Comparison of ENCODE assay signal across 19 cellular contexts in the genomic region with DNA sequence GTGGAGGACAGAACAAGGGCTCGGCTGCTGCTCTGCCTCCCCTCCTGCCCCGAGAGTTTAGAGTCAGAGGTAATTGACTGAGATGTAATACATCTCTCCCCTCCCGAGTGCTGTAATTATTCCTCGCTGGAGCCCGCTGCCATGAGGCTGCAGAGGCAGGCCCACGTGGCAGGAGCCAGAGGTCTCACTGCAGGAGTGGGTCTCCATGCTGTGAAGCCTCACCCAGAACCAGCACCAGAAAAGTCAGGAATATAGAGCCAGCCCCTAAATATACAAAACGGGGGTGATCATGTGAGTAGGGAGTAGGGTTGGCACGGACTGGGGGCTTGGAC. TPM values are rescaled to one million over a fixed set of nuclear protein-coding genes. Genes with fewer than 3 reads are reported as not detected.
"Had no signal": no experiment of that assay in that cellular context is flagged by ENCODE, and none has a peak within 500 bp of the region (broad histone marks: within the 10 kb centered on the region; RNA-seq: fewer than 3 reads in every experiment).

No MANE protein-coding gene starts in this region.

- H3K36me3 Mint-ChIP-seq: immature natural killer cell had no signal

- H3K9me3 ChIP-seq: suprapubic skin, upper lobe of left lung had no signal

- H3K4me3 Mint-ChIP-seq: activated CD4-positive, alpha-beta T cell treated with anti-CD3 and anti-CD28 coated beads for 36 hours; activated CD8-positive, alpha-beta T cell treated with anti-CD3 and anti-CD28 coated beads, Interleukin-2, amount 10 ng/mL, durations not matched to agents 7 days and 5 days; activated T-helper 1 cell treated with anti-CD3 and anti-CD28 coated beads, Interleukin-12 subunit alpha, Interleukin-12 subunit beta, Interleukin-2, Interleukin-4 antibody, amounts not matched to agents 30 ng/mL and 10 ng/mL and 1 ng/mL, durations not matched to agents 14 hours and 24 hours and 36 hours; immature natural killer cell; nephron had no signal

- FAIRE-seq: endometrium had no signal

- DNase-seq: activated CD4-positive, alpha-beta T cell treated with anti-CD3 and anti-CD28 coated beads for 36 hours; activated CD8-positive, alpha-beta T cell treated with anti-CD3 and anti-CD28 coated beads, Interleukin-2, amount 10 ng/mL, durations not matched to agents 7 days and 5 days; activated naive CD4-positive, alpha-beta T cell; immature natural killer cell; left cardiac atrium; mesenchymal stem cell; stimulated activated CD4-positive, alpha-beta T cell treated with anti-CD3 and anti-CD28 coated beads, Interleukin-4, amount 100 ng/mL, for 1 hour; stimulated activated CD8-positive, alpha-beta memory T cell treated with anti-CD3 and anti-CD28 coated beads, Interleukin-4, amount 100 ng/mL, for 48 hours; stimulated activated naive CD8-positive, alpha-beta T cell treated with anti-CD3 and anti-CD28 coated beads, Interleukin-15, Interleukin-2, amounts not matched to agents 100 U/mL and 50 U/mL, for 24 hours; upper lobe of left lung had no signal

- H3K36me3 ChIP-seq: suprapubic skin, upper lobe of left lung had no signal

- H3K4me3 ChIP-seq: suprapubic skin, upper lobe of left lung had no signal

- H3K27ac ChIP-seq: suprapubic skin, upper lobe of left lung, VCaP had no signal

- H3K9me3 Mint-ChIP-seq: activated T-helper 1 cell treated with anti-CD3 and anti-CD28 coated beads, Interleukin-12 subunit alpha, Interleukin-12 subunit beta, Interleukin-2, Interleukin-4 antibody, amounts not matched to agents 30 ng/mL and 10 ng/mL and 1 ng/mL, durations not matched to agents 14 hours and 24 hours and 36 hours; immature natural killer cell; nephron had no signal

- H3K27ac Mint-ChIP-seq: activated CD4-positive, alpha-beta T cell treated with anti-CD3 and anti-CD28 coated beads for 36 hours; activated CD8-positive, alpha-beta T cell treated with anti-CD3 and anti-CD28 coated beads, Interleukin-2, amount 10 ng/mL, durations not matched to agents 7 days and 5 days; activated T-helper 1 cell treated with anti-CD3 and anti-CD28 coated beads, Interleukin-12 subunit alpha, Interleukin-12 subunit beta, Interleukin-2, Interleukin-4 antibody, amounts not matched to agents 30 ng/mL and 10 ng/mL and 1 ng/mL, durations not matched to agents 14 hours and 24 hours and 36 hours; immature natural killer cell; nephron had no signal

- H3K4me1 Mint-ChIP-seq: nephron had no signal

RNA-seq across cellular contexts. Expression of a gene that starts 2.5 kb away (rescaled TPM):
- total RNA-seq: activated CD4-positive, alpha-beta T cell treated with anti-CD3 and anti-CD28 coated beads for 36 hours; activated CD8-positive, alpha-beta T cell treated with anti-CD3 and anti-CD28 coated beads, Interleukin-2, amount 10 ng/mL, durations not matched to agents 7 days and 5 days; activated T-helper 1 cell treated with anti-CD3 and anti-CD28 coated beads, Interleukin-12 subunit alpha, Interleukin-12 subunit beta, Interleukin-2, Interleukin-4 antibody, amounts not matched to agents 30 ng/mL and 10 ng/mL and 1 ng/mL, durations not matched to agents 14 hours and 24 hours and 36 hours; aorta; bronchial epithelial cell; esophagus mucosa; omental fat pad; suprapubic skin; upper lobe of left lung had no signal
- polyA plus RNA-seq: aorta, immature natural killer cell had no signal

RNA-seq across cellular contexts. Expression of a gene that starts 29.5 kb away (rescaled TPM):
- total RNA-seq: activated CD4-positive, alpha-beta T cell treated with anti-CD3 and anti-CD28 coated beads for 36 hours; activated CD8-positive, alpha-beta T cell treated with anti-CD3 and anti-CD28 coated beads, Interleukin-2, amount 10 ng/mL, durations not matched to agents 7 days and 5 days; activated T-helper 1 cell treated with anti-CD3 and anti-CD28 coated beads, Interleukin-12 subunit alpha, Interleukin-12 subunit beta, Interleukin-2, Interleukin-4 antibody, amounts not matched to agents 30 ng/mL and 10 ng/mL and 1 ng/mL, durations not matched to agents 14 hours and 24 hours and 36 hours; aorta; bronchial epithelial cell; esophagus mucosa; left cardiac atrium; suprapubic skin had no signal
- polyA plus RNA-seq: aorta, immature natural killer cell had no signal
